Comparison of ENCODE assay signal across 24 cellular contexts in the genomic region with DNA sequence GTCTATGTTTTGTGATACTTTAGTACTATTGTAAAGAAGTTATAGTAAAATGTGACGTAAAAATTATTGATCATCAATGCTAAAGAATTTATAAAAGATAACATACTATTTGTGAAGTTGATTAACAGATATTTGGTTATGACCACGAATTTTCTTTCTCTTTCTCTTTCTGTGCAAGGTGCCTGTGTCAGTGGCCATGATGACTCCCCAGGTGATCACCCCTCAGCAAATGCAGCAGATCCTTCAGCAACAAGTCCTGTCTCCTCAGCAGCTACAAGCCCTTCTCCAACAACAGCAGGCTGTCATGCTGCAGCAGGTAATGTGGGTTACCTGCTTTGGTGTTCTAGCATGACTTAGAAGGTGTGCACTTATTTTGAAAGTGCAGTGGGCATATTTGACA.
"Had no signal": no experiment of that assay in that cellular context is flagged by ENCODE, and none has a peak within 500 bp of the region (broad histone marks: within the 10 kb centered on the region; RNA-seq: fewer than 3 reads in every experiment).

No MANE protein-coding gene starts in this region.

- H3K9me3 Mint-ChIP-seq: activated CD4-positive, alpha-beta T cell treated with anti-CD3 and anti-CD28 coated beads, Interleukin-2, amount 10 ng/mL, durations not matched to agents 24 days and 14 days; activated CD8-positive, alpha-beta T cell treated with anti-CD3 and anti-CD28 coated beads for 36 hours; activated naive CD4-positive, alpha-beta T cell treated with anti-CD3 and anti-CD28 coated beads, Interleukin-2, amount 50 U/mL, for 24 hours; endodermal cell; natural killer cell; type B pancreatic cell had no signal

- DNase-seq: activated CD4-positive, alpha-beta T cell treated with anti-CD3 and anti-CD28 coated beads, Interleukin-2, amount 10 ng/mL, durations not matched to agents 24 days and 14 days; activated CD8-positive, alpha-beta memory T cell treated with anti-CD3 and anti-CD28 coated beads, Interleukin-2, amount 10 ng/mL, durations not matched to agents 7 days and 5 days; activated CD8-positive, alpha-beta T cell treated with anti-CD3 and anti-CD28 coated beads for 36 hours; activated gamma-delta T cell; activated T-cell treated with anti-CD3 and anti-CD28 coated beads for 4 hours; anterior cingulate cortex; body of pancreas; cortex of kidney; endodermal cell; esophagus squamous epithelium; gastrocnemius medialis; hippocampal formation; left ventricle myocardium superior; midbrain; natural killer cell; retina; stimulated activated CD4-positive, alpha-beta T cell treated with anti-CD3 and anti-CD28 coated beads, Interleukin-4, amount 100 ng/mL, for 1 hour; stimulated activated naive CD4-positive, alpha-beta T cell treated with Interleukin-2 at 50 U/mL for 16 hours had no signal

- H3K36me3 Mint-ChIP-seq: activated CD8-positive, alpha-beta memory T cell treated with anti-CD3 and anti-CD28 coated beads, Interleukin-2, amount 10 ng/mL, durations not matched to agents 7 days and 5 days; activated naive CD4-positive, alpha-beta T cell treated with anti-CD3 and anti-CD28 coated beads, Interleukin-2, amount 50 U/mL, for 24 hours; natural killer cell; type B pancreatic cell had no signal

- H3K27me3 Mint-ChIP-seq: activated CD8-positive, alpha-beta memory T cell treated with anti-CD3 and anti-CD28 coated beads, Interleukin-2, amount 10 ng/mL, durations not matched to agents 7 days and 5 days; activated CD8-positive, alpha-beta T cell treated with anti-CD3 and anti-CD28 coated beads for 36 hours; activated naive CD4-positive, alpha-beta T cell treated with anti-CD3 and anti-CD28 coated beads, Interleukin-2, amount 50 U/mL, for 24 hours; progenitor cell of endocrine pancreas; type B pancreatic cell had no signal

- H3K36me3 ChIP-seq: cardiac muscle cell, gastrocnemius medialis had no signal

- H3K27me3 ChIP-seq: body of pancreas, cardiac muscle cell, esophagus squamous epithelium, gastrocnemius medialis, vagina had no signal

- ATAC-seq: activated CD8-positive, alpha-beta memory T cell treated with anti-CD3 and anti-CD28 coated beads, Interleukin-2, amount 10 ng/mL, durations not matched to agents 7 days and 5 days; activated CD8-positive, alpha-beta T cell treated with anti-CD3 and anti-CD28 coated beads for 36 hours; body of pancreas; gastrocnemius medialis; left ventricle myocardium superior; natural killer cell had no signal

- H3K4me3 Mint-ChIP-seq: activated CD4-positive, alpha-beta T cell treated with anti-CD3 and anti-CD28 coated beads, Interleukin-2, amount 10 ng/mL, durations not matched to agents 24 days and 14 days; activated CD8-positive, alpha-beta memory T cell treated with anti-CD3 and anti-CD28 coated beads, Interleukin-2, amount 10 ng/mL, durations not matched to agents 7 days and 5 days; activated CD8-positive, alpha-beta T cell treated with anti-CD3 and anti-CD28 coated beads for 36 hours; activated naive CD4-positive, alpha-beta T cell treated with anti-CD3 and anti-CD28 coated beads, Interleukin-2, amount 50 U/mL, for 24 hours; endodermal cell; natural killer cell; type B pancreatic cell had no signal

- H3K27ac Mint-ChIP-seq: activated CD4-positive, alpha-beta T cell treated with anti-CD3 and anti-CD28 coated beads, Interleukin-2, amount 10 ng/mL, durations not matched to agents 24 days and 14 days; activated CD8-positive, alpha-beta memory T cell treated with anti-CD3 and anti-CD28 coated beads, Interleukin-2, amount 10 ng/mL, durations not matched to agents 7 days and 5 days; activated CD8-positive, alpha-beta T cell treated with anti-CD3 and anti-CD28 coated beads for 36 hours; activated naive CD4-positive, alpha-beta T cell treated with anti-CD3 and anti-CD28 coated beads, Interleukin-2, amount 50 U/mL, for 24 hours; endodermal cell; natural killer cell; progenitor cell of endocrine pancreas; type B pancreatic cell had no signal

- H3K9me3 ChIP-seq: body of pancreas, esophagus squamous epithelium, gastrocnemius medialis, thoracic aorta, vagina had no signal

- H3K4me1 ChIP-seq: body of pancreas, esophagus squamous epithelium, gastrocnemius medialis, vagina had no signal

- H3K4me3 ChIP-seq: body of pancreas, cardiac muscle cell, esophagus squamous epithelium, gastrocnemius medialis, thoracic aorta, vagina had no signal

- H3K4me1 Mint-ChIP-seq: activated CD4-positive, alpha-beta T cell treated with anti-CD3 and anti-CD28 coated beads, Interleukin-2, amount 10 ng/mL, durations not matched to agents 24 days and 14 days; activated CD8-positive, alpha-beta memory T cell treated with anti-CD3 and anti-CD28 coated beads, Interleukin-2, amount 10 ng/mL, durations not matched to agents 7 days and 5 days; activated naive CD4-positive, alpha-beta T cell treated with anti-CD3 and anti-CD28 coated beads, Interleukin-2, amount 50 U/mL, for 24 hours; natural killer cell had no signal

- H3K27ac ChIP-seq: body of pancreas, cardiac muscle cell, esophagus squamous epithelium, gastrocnemius medialis, thoracic aorta, vagina had no signal
